ENCODE assay signal across 13 cellular contexts in the genomic region with DNA sequence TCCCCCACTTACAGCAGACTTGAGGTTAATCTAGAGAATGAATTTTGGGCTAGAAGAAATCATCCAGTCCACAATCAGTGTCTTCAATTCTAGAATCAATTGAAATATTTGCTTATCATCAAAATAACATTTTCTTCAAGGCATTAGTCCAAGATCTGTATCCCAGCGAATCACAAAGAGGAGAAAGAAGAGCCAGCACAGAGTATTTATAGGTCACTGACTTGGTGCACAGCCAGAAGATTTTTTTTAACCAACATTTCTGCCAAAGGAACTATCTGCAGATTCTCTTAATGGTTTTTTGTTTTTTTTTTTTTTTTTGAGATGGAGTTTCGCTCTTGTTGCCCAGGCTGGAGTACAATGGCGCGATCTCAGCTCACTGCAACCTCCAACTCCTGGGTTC.
DNase-seq lines count a peak whose midpoint lies in the region; ATAC-seq and TF ChIP-seq lines count a peak whose summit lies in the region.
"Had no signal": no experiment of that assay in that cellular context is flagged by ENCODE, and none has a peak within 500 bp of the region (broad histone marks: within the 10 kb centered on the region; RNA-seq: fewer than 3 reads in every experiment).

No MANE protein-coding gene starts in this region.

- intact Hi-C loops in breast epithelium (cut with DNase I; ENCODE audit: low total_unique reads), result no loop called here
- intact Hi-C loops in left ventricle myocardium superior (cut with micrococcal nuclease), result no loop called here
- intact Hi-C loops in tibial artery (cut with DNase I; ENCODE audit: low total_unique reads), result no loop called here

- ATAC-seq in left ventricle myocardium superior (peak; percentile 65), GM18498 (IDR thresholded peaks at IDR 0.05; ENCODE audit: unreplicated experiment) (no peak)
- no peak for ATAC-seq in activated naive CD4-positive, alpha-beta T cell treated with anti-CD3 and anti-CD28 coated beads, Interleukin-2, amount 50 U/mL, for 72 hours
- ATAC-seq: mucosa of descending colon had no signal

- H3K4me1 ChIP-seq in breast epithelium (no peaks in the 10 kb centered on the region), tibial artery (peaks cover 0 to 50% (median 26%) of the 10 kb centered on the region in 4 donors)

- no peaks in the 10 kb centered on the region for H3K9me3 ChIP-seq in breast epithelium
- no peaks in the 10 kb centered on the region for H3K9me3 ChIP-seq in tibial artery
- H3K9me3 ChIP-seq: mucosa of descending colon had no signal

- TF ChIP-seq CTCF in breast epithelium (IDR thresholded peaks at IDR 0.05) (no peak), tibial artery (IDR thresholded peaks at IDR 0.05) (no peak)

- peak; percentile 47 for DNase-seq in NCI-H2171 treated with DMSO at 0.1 percent for 48 hours (lab: John Stamatoyannopoulos, UW)
- DNase-seq in NCI-H2171 (lab: John Stamatoyannopoulos, UW), result no peak
- no peak for DNase-seq in breast epithelium (ENCODE audit: low spot score in 2 of 2)
- DNase-seq in left ventricle myocardium superior, result no peak
- no peak for DNase-seq in tibial artery
- no peak for DNase-seq in OCI-M2 (lab: John Stamatoyannopoulos, UW; ENCODE audit: unreplicated experiment)
- DNase-seq in activated naive CD4-positive, alpha-beta T cell treated with anti-CD3 and anti-CD28 coated beads, Interleukin-2, amount 50 U/mL, for 72 hours (ENCODE audit: low spot score in 2 of 2), result no peak
- DNase-seq: activated T-cell treated with anti-CD3 and anti-CD28 coated beads, Interleukin-2, amount 50 U/mL, for 1 hour; DMS53; mucosa of descending colon; WERI-Rb-1 had no signal

- H3K27ac ChIP-seq in breast epithelium (peak overlapping the region; percentile 49 to 63), tibial artery (peak overlapping the region; percentile 76 to 79)
- H3K27ac ChIP-seq: WERI-Rb-1 had no signal

- peaks cover 0 to 11% of the 10 kb centered on the region in 2 donors for H3K36me3 Mint-ChIP-seq in activated naive CD4-positive, alpha-beta T cell treated with anti-CD3 and anti-CD28 coated beads, Interleukin-2, amount 50 U/mL, for 72 hours

- no peak overlapping the region for H3K27ac Mint-ChIP-seq in activated naive CD4-positive, alpha-beta T cell treated with anti-CD3 and anti-CD28 coated beads, Interleukin-2, amount 50 U/mL, for 72 hours

- H3K4me3 ChIP-seq in breast epithelium, result no peak overlapping the region
- H3K4me3 ChIP-seq in tibial artery, result peak overlapping the region; percentile 42 to 43
- H3K4me3 ChIP-seq: mucosa of descending colon, skin epidermis had no signal

- H3K27me3 ChIP-seq in breast epithelium (no peaks in the 10 kb centered on the region), tibial artery (no peaks in the 10 kb centered on the region)

- TF ChIP-seq POLR2A in breast epithelium (IDR thresholded peaks at IDR 0.05), result no peak

- H3K36me3 ChIP-seq in breast epithelium (no peaks in the 10 kb centered on the region), tibial artery (no peaks in the 10 kb centered on the region)
- H3K36me3 ChIP-seq: WERI-Rb-1 had no signal

- H3K9me3 Mint-ChIP-seq in activated naive CD4-positive, alpha-beta T cell treated with anti-CD3 and anti-CD28 coated beads, Interleukin-2, amount 50 U/mL, for 72 hours, result peaks cover 0 to 4% of the 10 kb centered on the region in 2 donors

Comparison
In these comparisons a context has a peak if more than half of its experiments do, and no peak if none do; other contexts are left out.
1. H3K4me3 ChIP-seq: peak in tibial artery (2 of 2); none in breast epithelium (0 of 3).